1 cellular context compared by ENCODE assay signal in the genomic region with DNA sequence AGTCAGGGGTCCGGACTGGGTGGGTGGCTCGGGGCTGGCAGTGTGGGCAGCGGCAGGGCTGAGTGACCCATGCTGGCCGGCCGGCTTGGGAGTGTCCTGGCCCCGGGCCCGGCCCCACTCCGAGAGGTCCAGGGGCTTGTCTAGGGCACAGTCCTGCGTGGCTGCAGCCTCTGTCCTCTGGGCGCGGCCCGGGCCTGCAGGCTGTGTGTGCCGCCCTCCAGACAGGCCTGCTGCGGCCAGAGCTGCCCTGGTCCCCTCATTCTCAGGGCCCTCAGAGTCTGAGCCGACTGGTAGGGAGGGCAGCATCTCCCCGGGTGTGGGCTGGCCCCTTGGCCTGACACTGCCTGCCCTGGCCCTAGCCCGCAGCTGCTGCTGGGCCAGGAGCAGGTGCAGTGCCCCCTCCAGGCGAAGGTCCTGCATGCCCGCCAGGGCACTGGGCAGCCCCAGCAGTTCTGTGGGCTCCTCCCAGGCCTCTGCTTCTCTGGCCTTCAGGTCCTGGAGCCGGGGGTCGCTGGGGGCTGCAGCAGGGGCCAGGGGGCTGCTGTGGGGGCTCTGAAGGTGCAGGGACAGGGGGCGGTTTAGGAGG.
TF ChIP-seq lines count a peak whose summit lies in the region.

No MANE protein-coding gene starts in this region.

TF ChIP-seq in endothelial cell of umbilical vein, 7 proteins besides CTCF, POLR2A, EP300 and RAD21 (continued from another document):
- TF ChIP-seq FOS (IDR thresholded peaks at IDR 0.05; ENCODE audit: borderline replicate concordance, insufficient read depth, low read length): no peak
- no peak for TF ChIP-seq POLR2AphosphoS5 (IDR thresholded peaks at IDR 0.05; ENCODE audit: insufficient read depth, low read depth, low read length)
TF ChIP-seq in endothelial cell of umbilical vein: peak in this region for 0.
